Comparison of ENCODE assay signal across 13 cellular contexts in the genomic region with DNA sequence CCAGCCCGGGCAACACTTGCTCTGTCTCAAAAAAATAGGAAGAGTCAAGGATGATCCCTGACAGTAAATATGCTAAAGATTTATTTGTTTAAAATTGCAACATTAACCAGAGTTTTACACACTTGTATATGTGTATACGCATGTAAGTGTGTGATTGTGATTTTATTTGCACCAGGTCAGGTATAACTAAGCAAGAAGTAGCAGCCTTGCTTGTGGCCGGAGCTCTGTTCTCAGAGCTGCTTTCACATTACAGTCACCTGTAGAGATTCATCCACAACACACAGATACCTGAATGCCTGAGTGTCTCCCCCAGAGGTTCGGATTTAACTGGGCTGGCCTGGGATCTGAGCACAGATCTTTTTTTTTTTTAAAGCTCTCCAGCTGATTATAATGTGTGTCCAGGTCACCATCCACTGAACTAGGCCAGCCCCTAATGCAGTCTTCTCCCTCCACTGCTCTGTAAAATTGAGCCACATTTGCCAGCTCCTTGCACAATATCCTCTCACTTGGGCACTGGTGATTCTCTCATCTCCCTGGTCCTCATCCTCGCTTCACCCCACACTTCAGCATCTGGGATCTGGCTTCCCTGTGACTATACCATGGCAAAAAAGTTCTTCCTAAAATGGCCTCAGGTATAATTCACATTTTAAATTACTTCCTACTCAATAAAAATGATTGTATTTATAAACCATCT. TPM values are rescaled to one million over a fixed set of nuclear protein-coding genes. Genes with fewer than 3 reads are reported as not detected.
DNase-seq lines count a peak whose midpoint lies in the region; ATAC-seq and TF ChIP-seq lines count a peak whose summit lies in the region.
"Had no signal": no experiment of that assay in that cellular context is flagged by ENCODE, and none has a peak within 500 bp of the region (broad histone marks: within the 10 kb centered on the region; RNA-seq: fewer than 3 reads in every experiment).

No MANE protein-coding gene starts in this region.

- H3K9me3 Mint-ChIP-seq in T-helper 1 cell treated with Interleukin-12 subunit alpha and Interleukin-12 subunit beta and Interleukin-4 antibody, amounts not matched to agents 30 μg/mL and 1 μg/mL, for 36 hours = peaks cover 5% of the 10 kb centered on the region
- H3K9me3 Mint-ChIP-seq in activated naive CD8-positive, alpha-beta T cell treated with anti-CD3 and anti-CD28 coated beads, Interleukin-2, amount 50 U/mL, for 24 hours = peaks cover 5% of the 10 kb centered on the region
- no peaks in the 10 kb centered on the region for H3K9me3 Mint-ChIP-seq in natural killer cell treated with Interleukin-12 subunit alpha and Interleukin-12 subunit beta and Interleukin-15 and Interleukin-18, amount 100 ng/mL, for 72 hours
- H3K9me3 Mint-ChIP-seq: activated B cell treated with CpG ODN at 0.5 μM for 24 hours, T-cell had no signal

- TF ChIP-seq RAD21 in Ishikawa (IDR thresholded peaks at IDR 0.05; ENCODE audit: low read depth) = no peak

- peaks cover 14% of the 10 kb centered on the region for H3K36me3 Mint-ChIP-seq in T-helper 1 cell treated with Interleukin-12 subunit alpha and Interleukin-12 subunit beta and Interleukin-4 antibody, amounts not matched to agents 30 μg/mL and 1 μg/mL, for 36 hours (ENCODE audit: low read depth)
- H3K36me3 Mint-ChIP-seq in activated naive CD8-positive, alpha-beta T cell treated with anti-CD3 and anti-CD28 coated beads, Interleukin-2, amount 50 U/mL, for 24 hours (ENCODE audit: low read depth) = no peaks in the 10 kb centered on the region
- H3K36me3 Mint-ChIP-seq in natural killer cell treated with Interleukin-12 subunit alpha and Interleukin-12 subunit beta and Interleukin-15 and Interleukin-18, amount 100 ng/mL, for 72 hours = no peaks in the 10 kb centered on the region
- H3K36me3 Mint-ChIP-seq: T-cell had no signal

- no peak for ATAC-seq in activated naive CD8-positive, alpha-beta T cell treated with anti-CD3 and anti-CD28 coated beads, Interleukin-2, amount 50 U/mL, for 24 hours
- no peak for ATAC-seq in natural killer cell treated with Interleukin-12 subunit alpha and Interleukin-12 subunit beta and Interleukin-15 and Interleukin-18, amount 100 ng/mL, for 72 hours
- ATAC-seq: left lung, T-cell had no signal

- H3K27ac Mint-ChIP-seq in T-helper 1 cell treated with Interleukin-12 subunit alpha and Interleukin-12 subunit beta and Interleukin-4 antibody, amounts not matched to agents 30 μg/mL and 1 μg/mL, for 36 hours = peak overlapping the region; percentile 41
- peak overlapping the region; percentile 11 for H3K27ac Mint-ChIP-seq in activated naive CD8-positive, alpha-beta T cell treated with anti-CD3 and anti-CD28 coated beads, Interleukin-2, amount 50 U/mL, for 24 hours
- H3K27ac Mint-ChIP-seq in natural killer cell treated with Interleukin-12 subunit alpha and Interleukin-12 subunit beta and Interleukin-15 and Interleukin-18, amount 100 ng/mL, for 72 hours = peak overlapping the region; percentile 67 to 89
- H3K27ac Mint-ChIP-seq: activated B cell treated with CpG ODN at 0.5 μM for 24 hours had no signal

- H3K4me1 Mint-ChIP-seq in T-helper 1 cell treated with Interleukin-12 subunit alpha and Interleukin-12 subunit beta and Interleukin-4 antibody, amounts not matched to agents 30 μg/mL and 1 μg/mL, for 36 hours (ENCODE audit: low read depth) = peaks cover 51% of the 10 kb centered on the region
- H3K4me1 Mint-ChIP-seq in activated naive CD8-positive, alpha-beta T cell treated with anti-CD3 and anti-CD28 coated beads, Interleukin-2, amount 50 U/mL, for 24 hours = peaks cover 55% of the 10 kb centered on the region
- H3K4me1 Mint-ChIP-seq in natural killer cell treated with Interleukin-12 subunit alpha and Interleukin-12 subunit beta and Interleukin-15 and Interleukin-18, amount 100 ng/mL, for 72 hours (ENCODE audit: low read depth in 2 of 2) = peaks cover 43 to 44% of the 10 kb centered on the region in 2 donors

- peak overlapping the region; percentile 1 for H3K4me3 Mint-ChIP-seq in T-helper 1 cell treated with Interleukin-12 subunit alpha and Interleukin-12 subunit beta and Interleukin-4 antibody, amounts not matched to agents 30 μg/mL and 1 μg/mL, for 36 hours
- no peak overlapping the region for H3K4me3 Mint-ChIP-seq in activated naive CD8-positive, alpha-beta T cell treated with anti-CD3 and anti-CD28 coated beads, Interleukin-2, amount 50 U/mL, for 24 hours
- H3K4me3 Mint-ChIP-seq in natural killer cell treated with Interleukin-12 subunit alpha and Interleukin-12 subunit beta and Interleukin-15 and Interleukin-18, amount 100 ng/mL, for 72 hours = peak overlapping the region; percentile 47
- H3K4me3 Mint-ChIP-seq: activated B cell treated with CpG ODN at 0.5 μM for 24 hours, T-cell had no signal

- DNase-seq in T-helper 1 cell = no peak
- no peak for DNase-seq in activated naive CD8-positive, alpha-beta T cell treated with anti-CD3 and anti-CD28 coated beads, Interleukin-2, amount 50 U/mL, for 24 hours
- no peak for DNase-seq in natural killer cell treated with Interleukin-12 subunit alpha and Interleukin-12 subunit beta and Interleukin-15 and Interleukin-18, amount 100 ng/mL, for 72 hours (ENCODE audit: low spot score)
- no peak for DNase-seq in stimulated activated CD8-positive, alpha-beta memory T cell treated with anti-CD3 and anti-CD28 coated beads, Interleukin-4, amount 100 ng/mL, for 48 hours
- no peak for DNase-seq in GM19240 (ENCODE audit: insufficient read length, low spot score)
- DNase-seq in NCI-H69 (lab: John Stamatoyannopoulos, UW) = no peak
- DNase-seq: activated B cell treated with CpG ODN at 0.5 μM for 24 hours, left lung, NCI-H524, T-cell had no signal

- TF ChIP-seq EP300 in Ishikawa (IDR thresholded peaks at IDR 0.05; ENCODE audit: borderline replicate concordance) = 0 out of 2 replicates have a peak, but pooled peaks have one; percentile 23

- H3K27me3 Mint-ChIP-seq in T-helper 1 cell treated with Interleukin-12 subunit alpha and Interleukin-12 subunit beta and Interleukin-4 antibody, amounts not matched to agents 30 μg/mL and 1 μg/mL, for 36 hours (ENCODE audit: low read depth) = no peaks in the 10 kb centered on the region
- H3K27me3 Mint-ChIP-seq in activated naive CD8-positive, alpha-beta T cell treated with anti-CD3 and anti-CD28 coated beads, Interleukin-2, amount 50 U/mL, for 24 hours = no peaks in the 10 kb centered on the region
- H3K27me3 Mint-ChIP-seq in natural killer cell treated with Interleukin-12 subunit alpha and Interleukin-12 subunit beta and Interleukin-15 and Interleukin-18, amount 100 ng/mL, for 72 hours = no peaks in the 10 kb centered on the region
- H3K27me3 Mint-ChIP-seq: activated B cell treated with CpG ODN at 0.5 μM for 24 hours, T-cell had no signal

TF ChIP-seq in Ishikawa, 13 proteins besides CTCF, POLR2A, EP300 and RAD21:
- TF ChIP-seq CEBPB (IDR thresholded peaks at IDR 0.05) = peak; percentile 90
- TF ChIP-seq TCF12 (IDR thresholded peaks at IDR 0.05; ENCODE audit: low read depth) = peak; percentile 23; the same call in 1 of the 2 replicates
- TF ChIP-seq CREB1 (IDR thresholded peaks at IDR 0.05; ENCODE audit: low read depth) = no peak

RNA-seq across cellular contexts. Expression of gene LIF, which starts 48.3 kb away (rescaled TPM):
- 100 to 1,000 TPM in 1 of 2 donors, 10 to 100 TPM in 1; 63.3 to 125 TPM for total RNA-seq in natural killer cell treated with Interleukin-12 subunit alpha and Interleukin-12 subunit beta and Interleukin-15 and Interleukin-18, amount 100 ng/mL, for 72 hours
- total RNA-seq: temporal lobe had no signal

Comparison
In these comparisons a context has a peak if more than half of its experiments do, and no peak if none do; other contexts are left out.
1. H3K27ac Mint-ChIP-seq: peak in every context shown above with its lines; median percentile 78 in natural killer cell treated with Interleukin-12 subunit alpha and Interleukin-12 subunit beta and Interleukin-15 and Interleukin-18, amount 100 ng/mL, for 72 hours; 41 in T-helper 1 cell treated with Interleukin-12 subunit alpha and Interleukin-12 subunit beta and Interleukin-4 antibody, amounts not matched to agents 30 μg/mL and 1 μg/mL, for 36 hours; 11 in activated naive CD8-positive, alpha-beta T cell treated with anti-CD3 and anti-CD28 coated beads, Interleukin-2, amount 50 U/mL, for 24 hours.